ENCODE assay signal across 8 cellular contexts in genomic region chr7:726854-727103, GRCh38. TPM values are rescaled to one million over a fixed set of nuclear protein-coding genes. Genes with fewer than 3 reads are reported as not detected.
DNase-seq lines count a peak whose midpoint lies in the region; ATAC-seq and TF ChIP-seq lines count a peak whose summit lies in the region.

No MANE protein-coding gene starts in this region.

- H3K27me3 ChIP-seq in AG04450 (ENCODE audit: control insufficient read depth, insufficient read depth, low read length) (no peaks in the 10 kb centered on the region), left ventricle myocardium inferior (ENCODE audit: low read depth) (no peaks in the 10 kb centered on the region), stomach (no peaks in the 10 kb centered on the region)

- POLR2A ChIA-PET in AG04450 (lab: Yijun Ruan, JAX) (no interaction called here), RWPE1 (lab: Yijun Ruan, JAX; ENCODE audit: low non-redundant PET) (no interaction called here)

- peaks cover 53% of the 10 kb centered on the region for H3K4me1 ChIP-seq in left ventricle myocardium inferior
- peaks cover 15 to 41% (median 34%) of the 10 kb centered on the region in 4 donors for H3K4me1 ChIP-seq in stomach

- H3K27ac ChIP-seq in AG04450 (ENCODE audit: low read depth, low read length) (no peak overlapping the region), RWPE1 (peak overlapping the region; percentile 76), left ventricle myocardium inferior (replicated peaks) (peak overlapping the region; percentile 82), stomach (peak overlapping the region; percentile 54 to 89 (median 75))

- TF ChIP-seq CTCF in AG04450 (IDR thresholded peaks at IDR 0.05; ENCODE audit: low read depth, low read length) (no peak), RWPE1 (conservative IDR thresholded peaks at IDR 0.05; ENCODE audit: low read depth) (no peak), left ventricle myocardium inferior (IDR thresholded peaks at IDR 0.05; ENCODE audit: borderline replicate concordance) (no peak), stomach (IDR thresholded peaks at IDR 0.05) (no peak)

- H3K36me3 ChIP-seq in left ventricle myocardium inferior (peaks cover 8% of the 10 kb centered on the region), stomach (peaks cover 0 to 34% (median 28%) of the 10 kb centered on the region in 4 donors)

- peaks cover 23% of the 10 kb centered on the region for H3K9me3 ChIP-seq in AG04450 (ENCODE audit: control insufficient read depth, insufficient read depth, low read length)
- H3K9me3 ChIP-seq in left ventricle myocardium inferior (replicated peaks): peaks cover under 1% of the 10 kb centered on the region
- no peaks in the 10 kb centered on the region for H3K9me3 ChIP-seq in stomach

- CTCF ChIA-PET in AG04450 (lab: Charles Lee) (no interaction called here), RWPE1 (lab: Yijun Ruan, JAX) (no interaction called here)

- intact Hi-C loops in left ventricle myocardium inferior (cut with micrococcal nuclease) (no loop called here), stomach (cut with DNase I; ENCODE audit: low total_unique reads) (no loop called here)

- no peak for TF ChIP-seq EP300 in stomach (IDR thresholded peaks at IDR 0.05)

- ATAC-seq in GM21576 (IDR thresholded peaks at IDR 0.05; ENCODE audit: unreplicated experiment) (peak; percentile 18), HG03565 (IDR thresholded peaks at IDR 0.05; ENCODE audit: unreplicated experiment) (no peak)

- WGBS in stomach, 5 donors: 0% methylated on average over 5 to 35 of the region's 39 CpGs; no CpG with 5 or more reads in 1 of the 5 donors

- peak overlapping the region; percentile 68 for H3K4me3 ChIP-seq in AG04450 (ENCODE audit: low read depth, low read length)
- H3K4me3 ChIP-seq in left ventricle myocardium inferior: peak overlapping the region; percentile 87
- peak overlapping the region; percentile 85 to 97 (median 94) for H3K4me3 ChIP-seq in stomach

- DNase-seq in AG04450 (ENCODE audit: low read depth, low spot score) (no peak), RWPE1 (ENCODE audit: low spot score) (no peak), left ventricle myocardium inferior (no peak), stomach (no peak), DMS79 (lab: John Stamatoyannopoulos, UW) (no peak)
- DNase-seq in stimulated activated naive CD4-positive, alpha-beta T cell treated with Interleukin-2 at 50 U/mL for 16 hours (lab: John Stamatoyannopoulos, UW): no peak

- no peak for TF ChIP-seq POLR2A in stomach (IDR thresholded peaks at IDR 0.05)

RNA-seq across cellular contexts. Expression of gene DNAAF5, which starts 0.3 kb away (rescaled TPM):
- polyA plus RNA-seq in AG04450 (2011; rRNA removed) (12.6 and 16.9 TPM in 2 replicates), stomach (10 to 100 TPM in 2 of 3 donors, 1 to 10 TPM in 1; 6.7 to 15.1 (median 10.2) TPM)
- polyA minus RNA-seq in AG04450 (2011; rRNA and poly(A)+ RNA removed): 23.0 and 24.0 TPM in 2 replicates
- total RNA-seq in left ventricle myocardium inferior (18.1 TPM), stomach (100 to 1,000 TPM in 1 of 5 donors, 10 to 100 TPM in 3, 1 to 10 TPM in 1; 9.2 to 210 (median 33.3) TPM)

RNA-seq across cellular contexts. Expression of gene PRKAR1B, which starts 0.3 kb away (rescaled TPM):
- polyA plus RNA-seq in AG04450 (2011; rRNA removed) (16.1 and 17.8 TPM in 2 replicates), stomach (1 to 10 TPM; 5.0 to 9.3 (median 7.8) TPM)
- polyA minus RNA-seq in AG04450 (2011; rRNA and poly(A)+ RNA removed): 19.2 and 24.0 TPM in 2 replicates
- total RNA-seq in left ventricle myocardium inferior (14.2 TPM), stomach (10 to 100 TPM in 4 of 5 donors, 1 to 10 TPM in 1; 4.5 to 45.8 (median 15.2) TPM)
